ENCODE assay signal across 8 cellular contexts in the genomic region with DNA sequence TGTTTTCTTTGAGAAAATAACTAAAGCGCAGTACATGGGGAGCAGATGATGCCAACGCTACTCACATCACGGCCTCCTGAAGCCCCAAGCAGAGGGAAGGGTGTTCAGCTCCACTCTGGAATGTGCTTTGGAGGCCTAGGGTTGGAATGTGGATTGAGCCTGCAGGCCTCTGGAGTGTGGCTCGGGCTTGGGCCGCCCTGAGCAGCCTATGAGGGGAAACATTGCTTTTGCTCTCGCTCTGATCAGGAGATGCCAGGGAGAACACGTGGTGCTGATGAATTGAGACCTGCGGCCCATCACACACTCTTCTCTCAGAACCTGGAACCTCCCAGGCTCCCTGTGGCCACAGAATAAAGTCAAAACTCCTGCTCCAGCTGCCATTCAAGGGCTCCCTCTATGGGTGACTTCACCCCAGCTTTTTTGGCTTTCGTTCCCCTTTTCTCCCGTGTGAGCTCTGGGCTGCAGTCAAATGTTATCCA. TPM values are rescaled to one million over a fixed set of nuclear protein-coding genes. Genes with fewer than 3 reads are reported as not detected.
DNase-seq lines count a peak whose midpoint lies in the region; ATAC-seq and TF ChIP-seq lines count a peak whose summit lies in the region.

No MANE protein-coding gene starts in this region.

- WGBS in sigmoid colon, 2 donors: 66 to 82% methylated on average over 10 of the region's 10 CpGs

- H3K36me3 Mint-ChIP-seq in activated CD4-positive, alpha-beta memory T cell treated with anti-CD3 and anti-CD28 coated beads for 36 hours: no peaks in the 10 kb centered on the region
- H3K36me3 Mint-ChIP-seq in activated CD4-positive, alpha-beta memory T cell treated with anti-CD3 and anti-CD28 coated beads, Interleukin-2, amount 10 ng/mL, durations not matched to agents 7 days and 5 days (ENCODE audit: low read depth): no peaks in the 10 kb centered on the region

- TF ChIP-seq CTCF in sigmoid colon (IDR thresholded peaks at IDR 0.05): peak in 3 of 4 experiments; percentile 12 to 51 (median 42)

- no peak for TF ChIP-seq EP300 in sigmoid colon (IDR thresholded peaks at IDR 0.05)

- TF ChIP-seq POLR2A in sigmoid colon (IDR thresholded peaks at IDR 0.05): no peak

- no peak overlapping the region for H3K27ac Mint-ChIP-seq in activated CD4-positive, alpha-beta memory T cell treated with anti-CD3 and anti-CD28 coated beads for 36 hours
- no peak overlapping the region for H3K27ac Mint-ChIP-seq in activated CD4-positive, alpha-beta memory T cell treated with anti-CD3 and anti-CD28 coated beads, Interleukin-2, amount 10 ng/mL, durations not matched to agents 7 days and 5 days

- no peaks in the 10 kb centered on the region for H3K27me3 Mint-ChIP-seq in activated CD4-positive, alpha-beta memory T cell treated with anti-CD3 and anti-CD28 coated beads for 36 hours
- H3K27me3 Mint-ChIP-seq in activated CD4-positive, alpha-beta memory T cell treated with anti-CD3 and anti-CD28 coated beads, Interleukin-2, amount 10 ng/mL, durations not matched to agents 7 days and 5 days: no peaks in the 10 kb centered on the region

- H3K36me3 ChIP-seq in sigmoid colon: no peaks in the 10 kb centered on the region

- no peaks in the 10 kb centered on the region for H3K9me3 Mint-ChIP-seq in activated CD4-positive, alpha-beta memory T cell treated with anti-CD3 and anti-CD28 coated beads for 36 hours
- H3K9me3 Mint-ChIP-seq in activated CD4-positive, alpha-beta memory T cell treated with anti-CD3 and anti-CD28 coated beads, Interleukin-2, amount 10 ng/mL, durations not matched to agents 7 days and 5 days: no peaks in the 10 kb centered on the region

- DNase-seq in activated CD4-positive, alpha-beta memory T cell treated with anti-CD3 and anti-CD28 coated beads for 36 hours: peak; percentile 17
- DNase-seq in activated CD4-positive, alpha-beta memory T cell treated with anti-CD3 and anti-CD28 coated beads, Interleukin-2, amount 10 ng/mL, durations not matched to agents 7 days and 5 days: no peak
- DNase-seq in SKM-1 treated with dmso at 0.1 percent for 144 hours (lab: John Stamatoyannopoulos, UW; ENCODE audit: unreplicated experiment): peak; percentile 83
- peak in 37 of 42 donors; percentile 38 to 87 (median 71) for DNase-seq in head of caudate nucleus
- no peak for DNase-seq in sigmoid colon
- DNase-seq in ecto neural progenitor cell (ENCODE audit: low spot score): no peak

- H3K9me3 ChIP-seq in sigmoid colon: no peaks in the 10 kb centered on the region

- peaks cover 0 to 68% (median 60%) of the 10 kb centered on the region in 4 donors for H3K4me1 ChIP-seq in sigmoid colon

- H3K4me3 Mint-ChIP-seq in activated CD4-positive, alpha-beta memory T cell treated with anti-CD3 and anti-CD28 coated beads for 36 hours: no peak overlapping the region
- H3K4me3 Mint-ChIP-seq in activated CD4-positive, alpha-beta memory T cell treated with anti-CD3 and anti-CD28 coated beads, Interleukin-2, amount 10 ng/mL, durations not matched to agents 7 days and 5 days: no peak overlapping the region

- peaks cover 25% of the 10 kb centered on the region for H3K4me1 Mint-ChIP-seq in activated CD4-positive, alpha-beta memory T cell treated with anti-CD3 and anti-CD28 coated beads for 36 hours (ENCODE audit: low read depth)
- peaks cover 48% of the 10 kb centered on the region for H3K4me1 Mint-ChIP-seq in activated CD4-positive, alpha-beta memory T cell treated with anti-CD3 and anti-CD28 coated beads, Interleukin-2, amount 10 ng/mL, durations not matched to agents 7 days and 5 days

- ATAC-seq in GM18520 (IDR thresholded peaks at IDR 0.05; ENCODE audit: unreplicated experiment) (no peak), GM19351 (IDR thresholded peaks at IDR 0.05; ENCODE audit: unreplicated experiment) (no peak)

- H3K27ac ChIP-seq in sigmoid colon: peak overlapping the region; percentile 80 to 90 (median 84)

- CTCF ChIA-PET in activated CD4-positive, alpha-beta memory T cell treated with anti-CD3 and anti-CD28 coated beads for 36 hours (lab: Charles Lee): interaction anchor here (1.2 to 1.7 kb wide), 2 partner anchors 135 to 200 kb away, joined by 4 read pairs; no protein-coding TSS in a partner anchor
- CTCF ChIA-PET in activated CD4-positive, alpha-beta memory T cell treated with anti-CD3 and anti-CD28 coated beads, Interleukin-2, amount 10 ng/mL, durations not matched to agents 7 days and 5 days (lab: Charles Lee): interaction anchor here (0.7 to 2.6 kb wide), 6 partner anchors 9 to 248 kb away, joined by 3 to 10 read pairs (median 5); a partner anchor contains a TSS

- POLR2A ChIA-PET in activated CD4-positive, alpha-beta memory T cell treated with anti-CD3 and anti-CD28 coated beads for 36 hours (lab: Charles Lee): no interaction called here
- POLR2A ChIA-PET in activated CD4-positive, alpha-beta memory T cell treated with anti-CD3 and anti-CD28 coated beads, Interleukin-2, amount 10 ng/mL, durations not matched to agents 7 days and 5 days (lab: Charles Lee): no interaction called here

- no peaks in the 10 kb centered on the region for H3K27me3 ChIP-seq in sigmoid colon

- intact Hi-C loops in activated CD4-positive, alpha-beta memory T cell treated with anti-CD3 and anti-CD28 coated beads for 36 hours (cut with micrococcal nuclease): loop anchor here (5.0 kb wide), 1 partner anchor 192 kb away; no protein-coding TSS in a partner anchor
- intact Hi-C loops in head of caudate nucleus (cut with DNase I): loop anchor here (5.0 kb wide), 2 partner anchors 97 to 167 kb away; a partner anchor contains a TSS
- intact Hi-C loops in sigmoid colon (cut with DNase I): loop anchor here (5.0 kb wide), 1 partner anchor 167 kb away; a partner anchor contains a TSS

- no peak overlapping the region for H3K4me3 ChIP-seq in sigmoid colon

RNA-seq across cellular contexts. Expression of a gene that starts 23.3 kb away (rescaled TPM):
- under 1 TPM in 1 of 2 experiments, not detected in 1; 0.76 TPM for total RNA-seq in activated CD4-positive, alpha-beta memory T cell treated with anti-CD3 and anti-CD28 coated beads for 36 hours
- total RNA-seq in activated CD4-positive, alpha-beta memory T cell treated with anti-CD3 and anti-CD28 coated beads, Interleukin-2, amount 10 ng/mL, durations not matched to agents 7 days and 5 days: under 1 TPM; 0.63 to 0.83 TPM
- 1 to 10 TPM in 3 of 4 donors, not detected in 1; 1.3 to 3.9 (median 1.8) TPM for total RNA-seq in sigmoid colon
- polyA plus RNA-seq in sigmoid colon: under 1 TPM; 0.60 to 0.85 (median 0.69) TPM

RNA-seq across cellular contexts. Expression of a gene that starts 47.2 kb away (rescaled TPM):
- not detected for total RNA-seq in activated CD4-positive, alpha-beta memory T cell treated with anti-CD3 and anti-CD28 coated beads for 36 hours
- total RNA-seq in activated CD4-positive, alpha-beta memory T cell treated with anti-CD3 and anti-CD28 coated beads, Interleukin-2, amount 10 ng/mL, durations not matched to agents 7 days and 5 days: under 1 TPM in 1 of 2 experiments, not detected in 1; 0.25 TPM
- not detected for total RNA-seq in sigmoid colon
- polyA plus RNA-seq in sigmoid colon: 1 to 10 TPM in 1 of 3 donors, under 1 TPM in 1, not detected in 1; 0.31 to 1.4 TPM

RNA-seq across cellular contexts. Expression of a gene that starts 54.5 kb away (rescaled TPM):
- total RNA-seq in activated CD4-positive, alpha-beta memory T cell treated with anti-CD3 and anti-CD28 coated beads for 36 hours: 10 to 100 TPM; 63.7 to 68.4 TPM
- 10 to 100 TPM; 56.9 to 61.2 TPM for total RNA-seq in activated CD4-positive, alpha-beta memory T cell treated with anti-CD3 and anti-CD28 coated beads, Interleukin-2, amount 10 ng/mL, durations not matched to agents 7 days and 5 days
- total RNA-seq in sigmoid colon: 100 to 1,000 TPM; 127 to 272 (median 176) TPM
- polyA plus RNA-seq in sigmoid colon: 1,000 to 10,000 TPM in 1 of 3 donors, 100 to 1,000 TPM in 2; 314 to 1,597 (median 947) TPM

RNA-seq across cellular contexts. Expression of a gene that starts 59.5 kb away (rescaled TPM):
- total RNA-seq in activated CD4-positive, alpha-beta memory T cell treated with anti-CD3 and anti-CD28 coated beads for 36 hours: under 1 TPM; 0.44 to 0.74 TPM
- 1 to 10 TPM; 2.0 to 2.3 TPM for total RNA-seq in activated CD4-positive, alpha-beta memory T cell treated with anti-CD3 and anti-CD28 coated beads, Interleukin-2, amount 10 ng/mL, durations not matched to agents 7 days and 5 days
- 1 to 10 TPM; 1.5 to 8.6 (median 4.0) TPM for total RNA-seq in sigmoid colon
- 1 to 10 TPM; 1.2 to 3.3 (median 1.2) TPM for polyA plus RNA-seq in sigmoid colon

Comparison
In these comparisons a context has a peak if more than half of its experiments do, and no peak if none do; other contexts are left out.
1. DNase-seq: peak in activated CD4-positive, alpha-beta memory T cell treated with anti-CD3 and anti-CD28 coated beads for 36 hours (single experiment), SKM-1 treated with dmso at 0.1 percent for 144 hours (single experiment) and head of caudate nucleus (37 of 42); none in activated CD4-positive, alpha-beta memory T cell treated with anti-CD3 and anti-CD28 coated beads, Interleukin-2, amount 10 ng/mL, durations not matched to agents 7 days and 5 days (single experiment), sigmoid colon (single experiment) and ecto neural progenitor cell (single experiment).